In genomic region chr2:180411631-180412030, GRCh38 we compare ENCODE assay signal across 13 cellular contexts.
DNase-seq lines count a peak whose midpoint lies in the region; ATAC-seq and TF ChIP-seq lines count a peak whose summit lies in the region.
"Had no signal": no experiment of that assay in that cellular context is flagged by ENCODE, and none has a peak within 500 bp of the region (broad histone marks: within the 10 kb centered on the region; RNA-seq: fewer than 3 reads in every experiment).

No MANE protein-coding gene starts in this region.

- TF ChIP-seq CTCF in cardiac muscle cell (IDR thresholded peaks at IDR 0.05; ENCODE audit: low read depth, low read length) (no peak), fibroblast of pulmonary artery (IDR thresholded peaks at IDR 0.05; ENCODE audit: low read length, missing control alignments) (no peak), tibial artery (IDR thresholded peaks at IDR 0.05) (no peak)

- H3K4me3 ChIP-seq in cardiac muscle cell (no peak overlapping the region), fibroblast of pulmonary artery (replicated peaks; ENCODE audit: low read depth, low read length) (no peak overlapping the region), tibial artery (no peak overlapping the region)
- H3K4me3 ChIP-seq: upper lobe of left lung had no signal

- DNase-seq in cardiac muscle cell (ENCODE audit: low read depth in 1 of 2, low spot score in 1 of 2) (peak; percentile 5 to 14), cardiac septum (ENCODE audit: low spot score) (no peak), fibroblast of pulmonary artery (ENCODE audit: low read depth) (peak; percentile 23), NCI-H146 treated with DMSO at 0.1 percent for 48 hours (lab: John Stamatoyannopoulos, UW; ENCODE audit: unreplicated experiment) (no peak), tibial artery (no peak), NCI-H128 (lab: John Stamatoyannopoulos, UW; ENCODE audit: unreplicated experiment) (no peak)
- DNase-seq: activated CD4-positive, alpha-beta T cell treated with anti-CD3 and anti-CD28 coated beads for 4 hours; effector memory CD4-positive, alpha-beta T cell; NCI-H1694 treated with DMSO at 0.1 percent for 48 hours; upper lobe of left lung had no signal

- no peak overlapping the region for H3K27ac ChIP-seq in cardiac muscle cell
- H3K27ac ChIP-seq in tibial artery = no peak overlapping the region
- H3K27ac ChIP-seq: neutrophil, upper lobe of left lung had no signal

- H3K9me3 ChIP-seq in cardiac muscle cell (ENCODE audit: low read depth) (no peaks in the 10 kb centered on the region), tibial artery (no peaks in the 10 kb centered on the region)
- H3K9me3 ChIP-seq: neutrophil, upper lobe of left lung had no signal

- H3K27me3 ChIP-seq in cardiac muscle cell (no peaks in the 10 kb centered on the region), tibial artery (no peaks in the 10 kb centered on the region)
- H3K27me3 ChIP-seq: neutrophil, upper lobe of left lung had no signal

- ATAC-seq in HG03196 (IDR thresholded peaks at IDR 0.05; ENCODE audit: unreplicated experiment) = peak; percentile 66
- ATAC-seq in GM21619 (IDR thresholded peaks at IDR 0.05; ENCODE audit: unreplicated experiment) = no peak

- H3K4me1 ChIP-seq in cardiac muscle cell (ENCODE audit: low read depth) = peaks cover 18% of the 10 kb centered on the region
- no peaks in the 10 kb centered on the region for H3K4me1 ChIP-seq in tibial artery
- H3K4me1 ChIP-seq: upper lobe of left lung had no signal

- intact Hi-C loops in cardiac septum (cut with DNase I) (no loop called here), tibial artery (cut with DNase I; ENCODE audit: low total_unique reads) (no loop called here)

- H3K36me3 ChIP-seq in cardiac muscle cell (no peaks in the 10 kb centered on the region), tibial artery (no peaks in the 10 kb centered on the region)
- H3K36me3 ChIP-seq: neutrophil, upper lobe of left lung had no signal

Comparison
In these comparisons a context has a peak if more than half of its experiments do, and no peak if none do; other contexts are left out.
1. DNase-seq: peak in cardiac muscle cell (2 of 2) and fibroblast of pulmonary artery (single experiment); none in cardiac septum (single experiment), NCI-H146 treated with DMSO at 0.1 percent for 48 hours (single experiment), tibial artery (0 of 2) and NCI-H128 (single experiment).